ENCODE assay signal across 12 cellular contexts in genomic region chr1:222441006-222441620, GRCh38.
"Had no signal": no experiment of that assay in that cellular context is flagged by ENCODE, and none has a peak within 500 bp of the region (broad histone marks: within the 10 kb centered on the region; RNA-seq: fewer than 3 reads in every experiment).

No MANE protein-coding gene starts in this region.

- H3K4me3 ChIP-seq: heart right ventricle, suprapubic skin had no signal

- ATAC-seq: naive thymus-derived CD8-positive, alpha-beta T cell; stimulated activated naive CD8-positive, alpha-beta T cell treated with anti-CD3 and anti-CD28 coated beads, Interleukin-15, Interleukin-2, amounts not matched to agents 100 U/mL and 50 U/mL, for 24 hours; T-helper 17 cell had no signal

- H3K4me1 ChIP-seq: suprapubic skin had no signal

- H3K9me3 ChIP-seq: heart right ventricle, suprapubic skin had no signal

- H3K27ac ChIP-seq: heart right ventricle, suprapubic skin had no signal

- H3K27me3 ChIP-seq: heart right ventricle, suprapubic skin had no signal

- DNase-seq: activated CD4-positive, alpha-beta T cell treated with anti-CD3 and anti-CD28 coated beads, Interleukin-2, amount 10 ng/mL, durations not matched to agents 7 days and 5 days; activated CD4-positive, CD25-positive, alpha-beta regulatory T cell; foreskin melanocyte; heart right ventricle; islet precursor cell; naive thymus-derived CD8-positive, alpha-beta T cell; occipital lobe; stimulated activated CD4-positive, alpha-beta T cell treated with anti-CD3 and anti-CD28 coated beads, Interleukin-4, amount 100 ng/mL, for 1 hour; stimulated activated CD8-positive, alpha-beta memory T cell treated with anti-CD3 and anti-CD28 coated beads, Interleukin-4, amount 100 ng/mL, for 48 hours; stimulated activated naive CD8-positive, alpha-beta T cell treated with anti-CD3 and anti-CD28 coated beads, Interleukin-15, Interleukin-2, amounts not matched to agents 100 U/mL and 50 U/mL, for 24 hours; T-helper 17 cell had no signal

- H3K36me3 ChIP-seq: heart right ventricle, suprapubic skin had no signal
